26 cellular contexts compared by ENCODE assay signal in genomic region chr10:100766693-100767427, GRCh38. TPM values are rescaled to one million over a fixed set of nuclear protein-coding genes. Genes with fewer than 3 reads are reported as not detected.
DNase-seq lines count a peak whose midpoint lies in the region; ATAC-seq, FAIRE-seq and TF ChIP-seq lines count a peak whose summit lies in the region.
"Had no signal": no experiment of that assay in that cellular context is flagged by ENCODE, and none has a peak within 500 bp of the region (broad histone marks: within the 10 kb centered on the region; RNA-seq: fewer than 3 reads in every experiment).

No MANE protein-coding gene starts in this region.

- no peak overlapping the region for H3K4ac ChIP-seq in H9 (ENCODE audit: low read depth, low read length)

- no peak overlapping the region for H3K14ac ChIP-seq in H9 (ENCODE audit: insufficient read depth, low read length)

- H3K27ac Mint-ChIP-seq in H9 (no peak overlapping the region), neural progenitor cell (no peak overlapping the region)
- H3K27ac Mint-ChIP-seq in effector memory CD8-positive, alpha-beta T cell = no peak overlapping the region
- H3K27ac Mint-ChIP-seq: CD8-positive, alpha-beta T cell; naive thymus-derived CD8-positive, alpha-beta T cell had no signal

- no peak overlapping the region for H3T11ph ChIP-seq in H9 (ENCODE audit: low read length)

- H2BK12ac ChIP-seq in H9 (ENCODE audit: insufficient read length, low read depth, low read length) = no peak overlapping the region

- TF ChIP-seq CTCF in BE2C (IDR thresholded peaks at IDR 0.05; ENCODE audit: low read depth, low read length) (peak; percentile 49), H9 (conservative IDR thresholded peaks at IDR 0.05) (peak; percentile 57), WERI-Rb-1 (IDR thresholded peaks at IDR 0.05; ENCODE audit: low read depth, low read length) (peak; percentile 40; the same call in 1 of the 2 replicates), neural progenitor cell (IDR thresholded peaks at IDR 0.05) (peak; percentile 27)

- no peak for ATAC-seq in left lobe of liver
- ATAC-seq in effector memory CD8-positive, alpha-beta T cell (replicated peaks) = no peak
- ATAC-seq: CD8-positive, alpha-beta T cell; naive thymus-derived CD8-positive, alpha-beta T cell had no signal

- H3K9me3 ChIP-seq in BE2C (no peaks in the 10 kb centered on the region), H9 (ENCODE audit: control insufficient read depth, low read depth, low read length) (no peaks in the 10 kb centered on the region), WERI-Rb-1 (ENCODE audit: severe bottlenecking) (no peaks in the 10 kb centered on the region), neural progenitor cell (ENCODE audit: low read depth) (no peaks in the 10 kb centered on the region), small intestine (ENCODE audit: control insufficient read depth, low read depth) (no peaks in the 10 kb centered on the region)
- H3K9me3 ChIP-seq: adrenal gland had no signal

- H3K36me3 ChIP-seq in BE2C (no peaks in the 10 kb centered on the region), WERI-Rb-1 (no peaks in the 10 kb centered on the region), neural progenitor cell (no peaks in the 10 kb centered on the region), small intestine (ENCODE audit: control insufficient read depth in 2 of 2, insufficient read depth in 2 of 2, low read length in 2 of 2) (no peaks in the 10 kb centered on the region)
- H3K36me3 ChIP-seq: adrenal gland, cardiac muscle cell had no signal

- no peaks in the 10 kb centered on the region for H3K23me2 ChIP-seq in H9 (ENCODE audit: insufficient read length, low read depth, low read length, poor library complexity, severe bottlenecking)

- peak overlapping the region; percentile 0 for H3K4me3 ChIP-seq in BE2C (ENCODE audit: low read depth, low read length)
- no peak overlapping the region for H3K4me3 ChIP-seq in WERI-Rb-1 (ENCODE audit: low read depth, low read length)
- no peak overlapping the region for H3K4me3 ChIP-seq in neural progenitor cell
- no peak overlapping the region for H3K4me3 ChIP-seq in small intestine (ENCODE audit: low read depth in 1 of 2, low read length in 2 of 2)
- H3K4me3 ChIP-seq: adrenal gland, cardiac muscle cell had no signal

- H3K27me3 Mint-ChIP-seq in H9 (ENCODE audit: low read depth) (peaks cover 78% of the 10 kb centered on the region), neural progenitor cell (ENCODE audit: insufficient read depth, low read depth) (peaks cover 14% of the 10 kb centered on the region)
- H3K27me3 Mint-ChIP-seq in effector memory CD8-positive, alpha-beta T cell = peaks cover 48 to 69% of the 10 kb centered on the region in 2 donors

- no peak for FAIRE-seq in small intestine (lab: Jason Lieb, UNC)
- FAIRE-seq: GM18507 had no signal

- H3K4me1 Mint-ChIP-seq in H9 (no peaks in the 10 kb centered on the region), neural progenitor cell (peaks cover 3% of the 10 kb centered on the region)
- no peaks in the 10 kb centered on the region for H3K4me1 Mint-ChIP-seq in effector memory CD8-positive, alpha-beta T cell (ENCODE audit: low read depth in 2 of 2)
- H3K4me1 Mint-ChIP-seq: naive thymus-derived CD8-positive, alpha-beta T cell had no signal

- no peak overlapping the region for H3K18ac ChIP-seq in H9 (ENCODE audit: insufficient read length, low read depth, low read length)

- H3K9me3 Mint-ChIP-seq in H9 (no peaks in the 10 kb centered on the region), neural progenitor cell (no peaks in the 10 kb centered on the region)
- H3K9me3 Mint-ChIP-seq in effector memory CD8-positive, alpha-beta T cell = no peaks in the 10 kb centered on the region
- H3K9me3 Mint-ChIP-seq: CD8-positive, alpha-beta T cell; naive thymus-derived CD8-positive, alpha-beta T cell had no signal

- no peak overlapping the region for H3K23ac ChIP-seq in H9 (ENCODE audit: insufficient read length, low read depth, low read length)

- H4K5ac ChIP-seq in H9 (ENCODE audit: insufficient read length, low read depth, low read length) = no peak overlapping the region

- no peaks in the 10 kb centered on the region for H3K27me3 ChIP-seq in BE2C
- H3K27me3 ChIP-seq in H9 (ENCODE audit: insufficient read depth, low read length) = peaks cover 5% of the 10 kb centered on the region; the same call in 1 of the 2 replicates
- H3K27me3 ChIP-seq in WERI-Rb-1 (ENCODE audit: insufficient read depth, low read depth, severe bottlenecking) = peaks cover 100% of the 10 kb centered on the region
- peaks cover 97% of the 10 kb centered on the region for H3K27me3 ChIP-seq in neural progenitor cell
- peaks cover 0 to 18% of the 10 kb centered on the region in 2 donors for H3K27me3 ChIP-seq in small intestine (ENCODE audit: control insufficient read depth in 2 of 2, insufficient read depth in 2 of 2, low read length in 2 of 2)

- H2AK5ac ChIP-seq in H9 (ENCODE audit: insufficient read length, low read length) = no peak overlapping the region

- H4K8ac ChIP-seq in H9 (replicated peaks; ENCODE audit: insufficient read length, low read depth, low read length) = no peak overlapping the region

- H4K91ac ChIP-seq in H9 (ENCODE audit: insufficient read length, low read depth, low read length) = no peak overlapping the region

- H2BK5ac ChIP-seq in H9 (ENCODE audit: insufficient read length, low read length) = no peak overlapping the region

- no peaks in the 10 kb centered on the region for H3F3A ChIP-seq in neural progenitor cell (ENCODE audit: low read depth)

- H4K20me1 ChIP-seq in H9 (ENCODE audit: control insufficient read depth, insufficient read depth, insufficient read length) (no peaks in the 10 kb centered on the region), neural progenitor cell (ENCODE audit: low read depth) (peaks cover 5% of the 10 kb centered on the region)

- no peak overlapping the region for H2BK15ac ChIP-seq in H9 (ENCODE audit: low read depth, low read length)

- no peak overlapping the region for H2BK20ac ChIP-seq in H9 (ENCODE audit: low read depth, low read length, poor library complexity, severe bottlenecking)

- H3K79me1 ChIP-seq in H9 (ENCODE audit: insufficient read depth, low read depth, low read length, poor library complexity, severe bottlenecking) = no peaks in the 10 kb centered on the region

- no peak overlapping the region for H3K4me2 ChIP-seq in H9 (ENCODE audit: insufficient read depth, insufficient read length, low read length)
- H3K4me2 ChIP-seq in neural progenitor cell = no peak overlapping the region

- H3K4me3 Mint-ChIP-seq in H9 (no peak overlapping the region), neural progenitor cell (no peak overlapping the region)
- H3K4me3 Mint-ChIP-seq in effector memory CD8-positive, alpha-beta T cell = no peak overlapping the region
- H3K4me3 Mint-ChIP-seq: CD8-positive, alpha-beta T cell; naive thymus-derived CD8-positive, alpha-beta T cell had no signal

- H3K27ac ChIP-seq in H9 (ENCODE audit: insufficient read length, low read depth, low read length) = no peak overlapping the region
- no peak overlapping the region for H3K27ac ChIP-seq in WERI-Rb-1
- no peak overlapping the region for H3K27ac ChIP-seq in neural progenitor cell
- H3K27ac ChIP-seq in small intestine (ENCODE audit: low read depth in 1 of 2, low read length in 1 of 2) = no peak overlapping the region
- H3K27ac ChIP-seq: adrenal gland, cardiac muscle cell, RWPE1 had no signal

- H3K79me2 ChIP-seq in H9 (ENCODE audit: insufficient read depth, low read length) (no peaks in the 10 kb centered on the region), neural progenitor cell (ENCODE audit: low read depth) (no peaks in the 10 kb centered on the region)

- H3K36me3 Mint-ChIP-seq in H9 (ENCODE audit: insufficient read depth in 1 of 3, low read depth in 3 of 3) = no peaks in the 10 kb centered on the region
- H3K36me3 Mint-ChIP-seq in neural progenitor cell = no peaks in the 10 kb centered on the region
- no peaks in the 10 kb centered on the region for H3K36me3 Mint-ChIP-seq in effector memory CD8-positive, alpha-beta T cell (ENCODE audit: insufficient read depth)
- H3K36me3 Mint-ChIP-seq: CD8-positive, alpha-beta T cell; naive thymus-derived CD8-positive, alpha-beta T cell had no signal

- no peak overlapping the region for H3K56ac ChIP-seq in H9 (ENCODE audit: insufficient read length, low read depth, low read length)

- no peak overlapping the region for H2BK120ac ChIP-seq in H9 (ENCODE audit: low read depth, low read length, poor library complexity, severe bottlenecking)

- no peak overlapping the region for H2AFZ ChIP-seq in H9 (ENCODE audit: low read length)
- no peak overlapping the region for H2AFZ ChIP-seq in neural progenitor cell (replicated peaks)

- DNase-seq in BE2C (peak; percentile 71), H9 (peak; percentile 59), WERI-Rb-1 (no peak), neural progenitor cell (ENCODE audit: low spot score) (peak; percentile 47), small intestine (no peak), left lobe of liver (ENCODE audit: low spot score) (no peak)
- DNase-seq in effector memory CD8-positive, alpha-beta T cell = no peak
- DNase-seq: activated CD4-positive, alpha-beta T cell treated with anti-CD3 and anti-CD28 coated beads, Interleukin-2, amount 50 U/mL, for 48 hours; activated gamma-delta T cell treated with Interleukin-2 at 50 U/mL for 16 hours; activated T-cell treated with anti-CD3 and anti-CD28 coated beads for 4 hours; adrenal gland; CD8-positive, alpha-beta T cell; erythroblast; foreskin melanocyte; mesenchymal stem cell; naive thymus-derived CD8-positive, alpha-beta T cell; NCI-H1105 treated with DMSO at 0.1 percent for 48 hours; NCI-H2171; stimulated activated CD4-positive, alpha-beta T cell treated with anti-CD3 and anti-CD28 coated beads, Interleukin-4, amount 100 ng/mL, for 4 hours had no signal

- H3K4me1 ChIP-seq in BE2C (peaks cover 8% of the 10 kb centered on the region; the same call in 1 of the 2 replicates), H9 (ENCODE audit: insufficient read depth, low read length) (no peaks in the 10 kb centered on the region), neural progenitor cell (no peaks in the 10 kb centered on the region), small intestine (ENCODE audit: control insufficient read depth in 2 of 2, insufficient read depth in 1 of 2, low read depth in 1 of 2, low read length in 1 of 2) (no peaks in the 10 kb centered on the region)
- H3K4me1 ChIP-seq: adrenal gland had no signal

- no CpG with 5 or more reads among the region's 10 CpGs for whole genome bisulfite sequencing in H9 (ENCODE audit: extremely low coverage, insufficient read length, low lambda C conversion rate)
- WGBS in small intestine, 3 donors = 47 to 59% (median 48%) methylated on average over 10 of the region's 10 CpGs

- H3K9ac ChIP-seq in H9 (ENCODE audit: extremely low read depth, insufficient read length, low read length) (no peak overlapping the region), neural progenitor cell (no peak overlapping the region)

RNA-seq across cellular contexts. Expression of gene PAX2, which starts 21.5 kb away (rescaled TPM):
- polyA plus RNA-seq in BE2C (2012; ENCODE audit: insufficient read depth, insufficient read length, low read depth) = not detected
- not detected in 2 replicates for total RNA-seq in H9 (2021)
- total RNA-seq in neural progenitor cell (ENCODE audit: low replicate concordance) = 0.06 and 0.34 TPM in 2 replicates
- not detected for polyA plus RNA-seq in small intestine
- total RNA-seq in left lobe of liver = 0.18 TPM
- total RNA-seq: cardiac muscle cell; CD8-positive, alpha-beta T cell; dermis microvascular lymphatic vessel endothelial cell; LHCN-M2; naive thymus-derived CD8-positive, alpha-beta T cell; subcutaneous adipose tissue; T-helper 1 cell treated with Interleukin-12 subunit alpha and Interleukin-12 subunit beta and Interleukin-4 antibody, amounts not matched to agents 30 ng/mL and 1 ng/mL, for 36 hours had no signal
- polyA plus RNA-seq: cardiac muscle cell; naive thymus-derived CD8-positive, alpha-beta T cell had no signal

Comparison
In these comparisons a context has a peak if more than half of its experiments do, and no peak if none do; other contexts are left out.
1. DNase-seq: peak in BE2C (single experiment), H9 (single experiment) and neural progenitor cell (single experiment); none in WERI-Rb-1 (single experiment), small intestine (single experiment), left lobe of liver (single experiment) and effector memory CD8-positive, alpha-beta T cell (0 of 3).
2. Peak in every context shown above with its lines, with median percentiles within 50 percentile points of each other: CTCF ChIP-seq.